In genomic region chr1:184110253-184111204, GRCh38 we compare ENCODE assay signal across 10 cellular contexts. TPM values are rescaled to one million over a fixed set of nuclear protein-coding genes. Genes with fewer than 3 reads are reported as not detected.
DNase-seq lines count a peak whose midpoint lies in the region; ATAC-seq, FAIRE-seq and TF ChIP-seq lines count a peak whose summit lies in the region.
"Had no signal": no experiment of that assay in that cellular context is flagged by ENCODE, and none has a peak within 500 bp of the region (broad histone marks: within the 10 kb centered on the region; RNA-seq: fewer than 3 reads in every experiment).

No MANE protein-coding gene starts in this region.

- peak; percentile 18 for DNase-seq in Daoy (ENCODE audit: low read depth)
- DNase-seq in H4 (ENCODE audit: low spot score), result peak; percentile 32
- DNase-seq in HepG2 (ENCODE audit: low spot score), result no peak
- no peak for DNase-seq in prostate gland (ENCODE audit: low spot score)
- DNase-seq: NCI-H446, substantia nigra had no signal

- no peak for TF ChIP-seq EP300 in HepG2 (IDR thresholded peaks at IDR 0.05; ENCODE audit: low read depth in 2 of 2, low read length in 2 of 2)
- no peak for TF ChIP-seq EP300 in HepG2 (CRISPR knock-in tag; IDR thresholded peaks at IDR 0.05; ENCODE audit: borderline replicate concordance)

- H3K4me1 ChIP-seq in HepG2 (ENCODE audit: insufficient read depth, low read length), result no peaks in the 10 kb centered on the region
- no peaks in the 10 kb centered on the region for H3K4me1 ChIP-seq in prostate gland (replicated peaks)

- H3K79me2 ChIP-seq in HepG2 (ENCODE audit: insufficient read depth, low read length), result no peaks in the 10 kb centered on the region

- TF ChIP-seq RAD21 in HepG2 (CRISPR knock-in tag; IDR thresholded peaks at IDR 0.05), result no peak

- H3K4me3 ChIP-seq in HepG2 (replicated peaks in 1 of 3; ENCODE audit: insufficient read depth in 1 of 3, low read depth in 2 of 3, low read length in 3 of 3), result no peak overlapping the region
- H3K4me3 ChIP-seq in prostate gland, result no peak overlapping the region

- TF ChIP-seq CTCF in HepG2 (CRISPR knock-in tag; IDR thresholded peaks at IDR 0.05) (0 out of 2 replicates have a peak, but pooled peaks have one; percentile 3), prostate gland (IDR thresholded peaks at IDR 0.05) (no peak)

- no peak overlapping the region for H2AFZ ChIP-seq in HepG2 (ENCODE audit: low read length)

- CTCF ChIA-PET in HepG2 (lab: Yijun Ruan, JAX; ENCODE audit: low intra/inter-chr PET ratio, low total read pairs), result no interaction called here

- H3K27ac ChIP-seq in HepG2 (ENCODE audit: extremely low read length, insufficient read depth, low read length) (no peak overlapping the region), prostate gland (no peak overlapping the region)
- H3K27ac ChIP-seq: RWPE1 had no signal

- H3K9ac ChIP-seq in HepG2 (ENCODE audit: insufficient read depth, low read depth, low read length), result no peak overlapping the region

- FAIRE-seq in HepG2 (lab: Jason Lieb, UNC), result no peak

- no peak overlapping the region for H3K27ac Mint-ChIP-seq in activated T-helper 17 cell treated with anti-CD3 and anti-CD28 coated beads, Interleukin-2, amount 50 U/mL, for 72 hours

- no peaks in the 10 kb centered on the region for H3K27me3 Mint-ChIP-seq in activated T-helper 17 cell treated with anti-CD3 and anti-CD28 coated beads, Interleukin-2, amount 50 U/mL, for 72 hours

- in situ Hi-C loops in HepG2 (cut with HindIII; ENCODE audit: extremely low pct_ligation_motif_present, low pct_unique_long_range_greater_than_20kb), result no loop called here

- H3K36me3 ChIP-seq in HepG2 (replicated peaks in 1 of 2; ENCODE audit: control insufficient read depth in 1 of 2, insufficient read depth in 2 of 2, low read length in 2 of 2), result no peaks in the 10 kb centered on the region
- H3K36me3 ChIP-seq in prostate gland, result no peaks in the 10 kb centered on the region

- no peak for TF ChIP-seq POLR2A in HepG2 (IDR thresholded peaks at IDR 0.05; ENCODE audit: insufficient read depth in 1 of 2, low read depth in 2 of 2, low read length in 2 of 2)
- TF ChIP-seq POLR2A in prostate gland (IDR thresholded peaks at IDR 0.05), result no peak

- POLR2A ChIA-PET in HepG2 (lab: Yijun Ruan, JAX), result no interaction called here

- no peaks in the 10 kb centered on the region; a peak in 1 of 5 replicates for H3K27me3 ChIP-seq in HepG2 (ENCODE audit: control insufficient read depth in 1 of 2, insufficient read depth in 2 of 2, low read length in 2 of 2)
- H3K27me3 ChIP-seq in prostate gland (replicated peaks; ENCODE audit: insufficient read depth), result no peaks in the 10 kb centered on the region

- H3K9me3 Mint-ChIP-seq in activated T-helper 17 cell treated with anti-CD3 and anti-CD28 coated beads, Interleukin-2, amount 50 U/mL, for 72 hours, result peaks cover 16% of the 10 kb centered on the region

- no TSS peak for BruUV-seq in HepG2 (replicated peaks; lab: Mats Ljungman, UMichigan)

- intact Hi-C loops in HepG2 (cut with micrococcal nuclease; ENCODE audit: unreplicated experiment), result no loop called here
- intact Hi-C loops in prostate gland (cut with DNase I), result no loop called here

- no peaks in the 10 kb centered on the region for H4K20me1 ChIP-seq in HepG2 (ENCODE audit: insufficient read depth, low read length)

- no peak overlapping the region for H3K4me2 ChIP-seq in HepG2 (ENCODE audit: low read depth, low read length)

- H3K9me3 ChIP-seq in HepG2 (ENCODE audit: low read length) (no peaks in the 10 kb centered on the region), prostate gland (no peaks in the 10 kb centered on the region)

- H3K36me3 Mint-ChIP-seq in activated T-helper 17 cell treated with anti-CD3 and anti-CD28 coated beads, Interleukin-2, amount 50 U/mL, for 72 hours (ENCODE audit: low read depth), result no peaks in the 10 kb centered on the region

- 50% methylated on average over 11 of the region's 11 CpGs for WGBS in HepG2 (ENCODE audit: low lambda C conversion rate)
- WGBS in prostate gland, result 87% methylated on average over 11 of the region's 11 CpGs

- H3K4me1 Mint-ChIP-seq in activated T-helper 17 cell treated with anti-CD3 and anti-CD28 coated beads, Interleukin-2, amount 50 U/mL, for 72 hours, result no peaks in the 10 kb centered on the region

- ATAC-seq in activated T-helper 17 cell treated with anti-CD3 and anti-CD28 coated beads, Interleukin-2, amount 50 U/mL, for 72 hours (replicated peaks), result peak; percentile 32
- ATAC-seq in HepG2, result peak; percentile 36; the same call in 2 of the 3 replicates
- ATAC-seq in GM18868 (IDR thresholded peaks at IDR 0.05; ENCODE audit: unreplicated experiment), result no peak
- ATAC-seq in GM19035 (IDR thresholded peaks at IDR 0.05; ENCODE audit: unreplicated experiment), result no peak

- H3K4me3 Mint-ChIP-seq in activated T-helper 17 cell treated with anti-CD3 and anti-CD28 coated beads, Interleukin-2, amount 50 U/mL, for 72 hours, result no peak overlapping the region

TF ChIP-seq in HepG2, 621 proteins besides CTCF, POLR2A, EP300 and RAD21:
- no peak for TF ChIP-seq ZNF839 (CRISPR knock-in tag; IDR thresholded peaks at IDR 0.05; ENCODE audit: borderline replicate concordance)
- TF ChIP-seq ZBTB3 (CRISPR knock-in tag; IDR thresholded peaks at IDR 0.05; ENCODE audit: borderline replicate concordance, low read depth), result no peak
- no peak for TF ChIP-seq FOXM1 (CRISPR knock-in tag; IDR thresholded peaks at IDR 0.05)
- no peak for TF ChIP-seq ZNF792 (CRISPR knock-in tag; IDR thresholded peaks at IDR 0.05)
- no peak for TF ChIP-seq ZFP90 (CRISPR knock-in tag; IDR thresholded peaks at IDR 0.05; ENCODE audit: borderline replicate concordance)
- TF ChIP-seq ZNF333 (CRISPR knock-in tag; IDR thresholded peaks at IDR 0.05; ENCODE audit: borderline replicate concordance), result no peak
- no peak for TF ChIP-seq TBP (CRISPR knock-in tag; IDR thresholded peaks at IDR 0.05)
- TF ChIP-seq ZNF703 (CRISPR knock-in tag; IDR thresholded peaks at IDR 0.05; ENCODE audit: borderline replicate concordance), result no peak
- no peak for TF ChIP-seq CEBPB (IDR thresholded peaks at IDR 0.05; ENCODE audit: borderline replicate concordance, low read depth, low read length)
- TF ChIP-seq ZC3H4 (CRISPR knock-in tag; IDR thresholded peaks at IDR 0.05; ENCODE audit: borderline replicate concordance), result no peak
- TF ChIP-seq ZBTB37 (CRISPR knock-in tag; IDR thresholded peaks at IDR 0.05), result no peak

RNA-seq across cellular contexts. Expression of gene TSEN15, which starts 59.0 kb away (rescaled TPM):
- 62.2 and 88.7 TPM in 2 replicates for total RNA-seq in Daoy (2014; rRNA removed; shearing (Covaris generic))
- 80.7 and 88.1 TPM in 2 replicates for total RNA-seq in H4 (2014; rRNA removed; shearing (Covaris generic))
- 10 to 100 TPM in 1 of 2 donors, 1 to 10 TPM in 1; 8.0 to 20.9 TPM for total RNA-seq in activated T-helper 17 cell treated with anti-CD3 and anti-CD28 coated beads, Interleukin-2, amount 50 U/mL, for 72 hours
- total RNA-seq in HepG2 (2016; rRNA removed; fragmentation: Illumina TruSeq; extraction: Trizol) (35.8 and 44.3 TPM in 2 replicates), prostate gland (10 to 100 TPM; 33.4 to 36.8 TPM)
- 6.4 and 7.5 TPM in 2 replicates for total RNA-seq in HepG2 (2016; cell fraction: cytosol; rRNA removed; fragmentation: Illumina TruSeq; extraction: Trizol; ENCODE audit: low read depth)
- total RNA-seq in HepG2 (2016; cell fraction: insoluble cytoplasmic fraction; rRNA removed; fragmentation: Illumina TruSeq; extraction: Trizol), result 36.8 and 49.9 TPM in 2 replicates
- 22.1 and 23.2 TPM in 2 replicates for total RNA-seq in HepG2 (2016; cell fraction: membrane; rRNA removed; fragmentation: Illumina TruSeq; extraction: Trizol)
- 36.7 and 39.0 TPM in 2 replicates for total RNA-seq in HepG2 (2016; cell fraction: nucleus; rRNA removed; fragmentation: Illumina TruSeq; extraction: Trizol)
- 17.3 and 25.6 TPM in 2 replicates for polyA plus RNA-seq in HepG2 (2011; rRNA removed)
- polyA plus RNA-seq in HepG2 (2011; cell fraction: cytosol; rRNA removed), result 14.6 and 16.8 TPM in 2 replicates
- 13.5 and 15.7 TPM in 2 replicates for polyA plus RNA-seq in HepG2 (2011; cell fraction: nucleus; rRNA removed)
- 16.8 and 18.5 TPM in 2 replicates for polyA plus RNA-seq in HepG2 (2012)
- 8.7 and 10.5 TPM in 2 replicates for polyA plus RNA-seq in HepG2 (2016; cell fraction: cytosol; fragmentation: Illumina TruSeq; extraction: Trizol; ENCODE audit: low read depth)
- 48.1 and 51.6 TPM in 2 replicates for polyA plus RNA-seq in HepG2 (2016; cell fraction: insoluble cytoplasmic fraction; fragmentation: Illumina TruSeq; extraction: Trizol; ENCODE audit: low read depth)
- polyA plus RNA-seq in HepG2 (2016; cell fraction: membrane; fragmentation: Illumina TruSeq; extraction: Trizol; ENCODE audit: low read depth), result 21.2 and 22.4 TPM in 2 replicates
- polyA plus RNA-seq in HepG2 (2016; cell fraction: nucleus; fragmentation: Illumina TruSeq; extraction: Trizol; ENCODE audit: insufficient read depth, low read depth), result 45.6 and 47.3 TPM in 2 replicates
- 28.6 and 45.4 TPM in 2 replicates for polyA minus RNA-seq in HepG2 (2011; rRNA and poly(A)+ RNA removed; ENCODE audit: low replicate concordance)
- polyA minus RNA-seq in HepG2 (2011; cell fraction: cytosol; rRNA and poly(A)+ RNA removed), result 16.8 and 22.4 TPM in 2 replicates
- 74.5 and 82.7 TPM in 2 replicates for polyA minus RNA-seq in HepG2 (2011; cell fraction: nucleus; rRNA and poly(A)+ RNA removed)

Comparison
In these comparisons a context has a peak if more than half of its experiments do, and no peak if none do; other contexts are left out.
1. DNase-seq: peak in Daoy (single experiment) and H4 (single experiment); none in HepG2 (single experiment) and prostate gland (single experiment).
2. ATAC-seq: peak in activated T-helper 17 cell treated with anti-CD3 and anti-CD28 coated beads, Interleukin-2, amount 50 U/mL, for 72 hours (single experiment) and HepG2 (single experiment); none in GM18868 (single experiment) and GM19035 (single experiment).